In the genomic region with DNA sequence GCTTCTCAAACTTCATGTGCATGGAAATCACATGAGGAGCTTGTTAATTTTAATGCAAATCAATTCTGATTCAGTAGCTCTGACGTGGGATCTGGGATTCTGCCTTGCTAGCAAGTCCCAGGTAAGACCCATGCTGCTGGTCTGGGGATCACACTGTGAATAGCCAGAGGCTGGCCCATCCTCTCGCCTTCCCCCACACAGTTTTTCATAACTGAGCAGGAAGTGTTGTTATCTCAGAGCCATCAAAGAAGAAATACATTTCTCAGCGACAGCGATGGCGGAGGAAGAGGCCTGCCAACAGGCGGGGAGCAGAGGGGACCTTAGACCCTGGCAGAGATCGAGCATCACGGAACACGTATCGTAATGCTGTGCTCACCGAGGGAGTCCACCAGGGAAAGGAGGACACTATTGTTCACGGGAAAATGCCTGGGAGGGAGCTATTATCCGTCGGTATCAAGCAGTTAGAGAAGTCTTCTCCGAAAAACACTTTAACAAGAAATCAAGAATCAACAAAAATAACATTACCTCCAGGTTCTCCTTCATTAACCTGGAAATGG, we compare ENCODE assay signal across 1 cellular context.
A peak's percentile ranks its signal among the peaks of the same experiment; 100 is the strongest.
TF ChIP-seq lines count a peak whose summit lies in the region.

No MANE protein-coding gene starts in this region.

TF ChIP-seq in K562, 482 proteins besides CTCF, POLR2A, EP300 and RAD21 (continued from another document):
- no peak for TF ChIP-seq CREB3L1 (IDR thresholded peaks at IDR 0.05; ENCODE audit: borderline replicate concordance, low read depth)
- TF ChIP-seq SPI1 (IDR thresholded peaks at IDR 0.05; ENCODE audit: borderline replicate concordance, low read depth, low read length): peak; percentile 29; the same call in 1 of the 2 replicates
- TF ChIP-seq, protein P1, sequence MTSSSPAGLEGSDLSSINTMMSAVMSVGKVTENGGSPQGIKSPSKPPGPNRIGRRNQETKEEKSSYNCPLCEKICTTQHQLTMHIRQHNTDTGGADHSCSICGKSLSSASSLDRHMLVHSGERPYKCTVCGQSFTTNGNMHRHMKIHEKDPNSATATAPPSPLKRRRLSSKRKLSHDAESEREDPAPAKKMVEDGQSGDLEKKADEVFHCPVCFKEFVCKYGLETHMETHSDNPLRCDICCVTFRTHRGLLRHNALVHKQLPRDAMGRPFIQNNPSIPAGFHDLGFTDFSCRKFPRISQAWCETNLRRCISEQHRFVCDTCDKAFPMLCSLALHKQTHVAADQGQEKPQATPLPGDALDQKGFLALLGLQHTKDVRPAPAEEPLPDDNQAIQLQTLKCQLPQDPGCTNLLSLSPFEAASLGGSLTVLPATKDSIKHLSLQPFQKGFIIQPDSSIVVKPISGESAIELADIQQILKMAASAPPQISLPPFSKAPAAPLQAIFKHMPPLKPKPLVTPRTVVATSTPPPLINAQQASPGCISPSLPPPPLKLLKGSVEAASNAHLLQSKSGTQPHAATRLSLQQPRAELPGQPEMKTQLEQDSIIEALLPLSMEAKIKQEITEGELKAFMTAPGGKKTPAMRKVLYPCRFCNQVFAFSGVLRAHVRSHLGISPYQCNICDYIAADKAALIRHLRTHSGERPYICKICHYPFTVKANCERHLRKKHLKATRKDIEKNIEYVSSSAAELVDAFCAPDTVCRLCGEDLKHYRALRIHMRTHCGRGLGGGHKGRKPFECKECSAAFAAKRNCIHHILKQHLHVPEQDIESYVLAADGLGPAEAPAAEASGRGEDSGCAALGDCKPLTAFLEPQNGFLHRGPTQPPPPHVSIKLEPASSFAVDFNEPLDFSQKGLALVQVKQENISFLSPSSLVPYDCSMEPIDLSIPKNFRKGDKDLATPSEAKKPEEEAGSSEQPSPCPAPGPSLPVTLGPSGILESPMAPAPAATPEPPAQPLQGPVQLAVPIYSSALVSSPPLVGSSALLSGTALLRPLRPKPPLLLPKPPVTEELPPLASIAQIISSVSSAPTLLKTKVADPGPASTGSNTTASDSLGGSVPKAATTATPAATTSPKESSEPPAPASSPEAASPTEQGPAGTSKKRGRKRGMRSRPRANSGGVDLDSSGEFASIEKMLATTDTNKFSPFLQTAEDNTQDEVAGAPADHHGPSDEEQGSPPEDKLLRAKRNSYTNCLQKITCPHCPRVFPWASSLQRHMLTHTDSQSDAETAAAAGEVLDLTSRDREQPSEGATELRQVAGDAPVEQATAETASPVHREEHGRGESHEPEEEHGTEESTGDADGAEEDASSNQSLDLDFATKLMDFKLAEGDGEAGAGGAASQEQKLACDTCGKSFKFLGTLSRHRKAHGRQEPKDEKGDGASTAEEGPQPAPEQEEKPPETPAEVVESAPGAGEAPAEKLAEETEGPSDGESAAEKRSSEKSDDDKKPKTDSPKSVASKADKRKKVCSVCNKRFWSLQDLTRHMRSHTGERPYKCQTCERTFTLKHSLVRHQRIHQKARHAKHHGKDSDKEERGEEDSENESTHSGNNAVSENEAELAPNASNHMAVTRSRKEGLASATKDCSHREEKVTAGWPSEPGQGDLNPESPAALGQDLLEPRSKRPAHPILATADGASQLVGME (CRISPR knock-in tag; IDR thresholded peaks at IDR 0.05): 0 out of 2 replicates have a peak, but pooled peaks have one; percentile 65
- peak; percentile 27; the same call in 1 of the 2 replicates for TF ChIP-seq CTBP1 (IDR thresholded peaks at IDR 0.05; ENCODE audit: borderline replicate concordance)
- TF ChIP-seq JUND (IDR thresholded peaks at IDR 0.05; ENCODE audit: borderline replicate concordance, low read depth, low read length): 0 out of 2 replicates have a peak, but pooled peaks have one; percentile 13
- no peak; the same call in 2 of the 3 replicates for TF ChIP-seq JUND (tag; IDR thresholded peaks at IDR 0.05; ENCODE audit: borderline replicate concordance, low read depth, low read length)
- TF ChIP-seq SMAD3 (CRISPR knock-in tag; conservative IDR thresholded peaks at IDR 0.05): 0 out of 2 replicates have a peak, but pooled peaks have one; percentile 9
- TF ChIP-seq, protein P2, sequence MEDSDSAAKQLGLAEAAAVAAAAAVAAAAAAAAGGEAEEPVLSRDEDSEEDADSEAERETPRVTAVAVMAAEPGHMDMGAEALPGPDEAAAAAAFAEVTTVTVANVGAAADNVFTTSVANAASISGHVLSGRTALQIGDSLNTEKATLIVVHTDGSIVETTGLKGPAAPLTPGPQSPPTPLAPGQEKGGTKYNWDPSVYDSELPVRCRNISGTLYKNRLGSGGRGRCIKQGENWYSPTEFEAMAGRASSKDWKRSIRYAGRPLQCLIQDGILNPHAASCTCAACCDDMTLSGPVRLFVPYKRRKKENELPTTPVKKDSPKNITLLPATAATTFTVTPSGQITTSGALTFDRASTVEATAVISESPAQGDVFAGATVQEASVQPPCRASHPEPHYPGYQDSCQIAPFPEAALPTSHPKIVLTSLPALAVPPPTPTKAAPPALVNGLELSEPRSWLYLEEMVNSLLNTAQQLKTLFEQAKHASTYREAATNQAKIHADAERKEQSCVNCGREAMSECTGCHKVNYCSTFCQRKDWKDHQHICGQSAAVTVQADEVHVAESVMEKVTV (CRISPR knock-in tag; IDR thresholded peaks at IDR 0.05): peak; percentile 32; the same call in 1 of the 2 replicates
- no peak for TF ChIP-seq BMI1 (IDR thresholded peaks at IDR 0.05; ENCODE audit: low read length)
- TF ChIP-seq TAF7 (tag; IDR thresholded peaks at IDR 0.05): 0 out of 2 replicates have a peak, but pooled peaks have one; percentile 12
- TF ChIP-seq NFYB (IDR thresholded peaks at IDR 0.05; ENCODE audit: extremely low read depth, insufficient read length): no peak
- 0 out of 2 replicates have a peak, but pooled peaks have one; percentile 27 for TF ChIP-seq MEF2D (tag; conservative IDR thresholded peaks at IDR 0.05; ENCODE audit: low read depth)
- TF ChIP-seq ZNF75A (CRISPR knock-in tag; IDR thresholded peaks at IDR 0.05): 0 out of 2 replicates have a peak, but pooled peaks have one; percentile 24
- no peak for TF ChIP-seq ZNF407 (IDR thresholded peaks at IDR 0.05; ENCODE audit: low read depth)
- TF ChIP-seq NFRKB (IDR thresholded peaks at IDR 0.05; ENCODE audit: low read depth): 0 out of 2 replicates have a peak, but pooled peaks have one; percentile 49
- 0 out of 2 replicates have a peak, but pooled peaks have one; percentile 35 for TF ChIP-seq ZKSCAN3 (CRISPR knock-in tag; IDR thresholded peaks at IDR 0.05)
- TF ChIP-seq MEIS2 (IDR thresholded peaks at IDR 0.05; ENCODE audit: partially characterized antibody): peak; percentile 59
- TF ChIP-seq KAT7 (CRISPR knock-in tag; IDR thresholded peaks at IDR 0.05; ENCODE audit: borderline replicate concordance): no peak
- TF ChIP-seq ZNF695 (CRISPR knock-in tag; IDR thresholded peaks at IDR 0.05): peak; percentile 10; the same call in 1 of the 2 replicates
- no peak for TF ChIP-seq ATF1 (CRISPR knock-in tag; IDR thresholded peaks at IDR 0.05)
- peak; percentile 19; the same call in 1 of the 2 replicates for TF ChIP-seq ATF1 (tag; IDR thresholded peaks at IDR 0.05)
- peak; percentile 23; the same call in 1 of the 2 replicates for TF ChIP-seq ELF2 (CRISPR knock-in tag; IDR thresholded peaks at IDR 0.05)
- no peak for TF ChIP-seq NCOA6 (IDR thresholded peaks at IDR 0.05)
- no peak for TF ChIP-seq OTX1 (CRISPR knock-in tag; IDR thresholded peaks at IDR 0.05)
- TF ChIP-seq CBX8 (IDR thresholded peaks at IDR 0.05; ENCODE audit: borderline replicate concordance, extremely low read depth, low read depth, low read length, poor library complexity, severe bottlenecking): no peak
- no peak for TF ChIP-seq SLC30A9 (CRISPR knock-in tag; IDR thresholded peaks at IDR 0.05)
- 0 out of 2 replicates have a peak, but pooled peaks have one; percentile 7 for TF ChIP-seq ZNF239 (CRISPR knock-in tag; IDR thresholded peaks at IDR 0.05)
- 0 out of 4 replicates have a peak, but pooled peaks of 1 of the 2 experiments have one; percentile 31 for TF ChIP-seq TEAD1 (CRISPR knock-in tag; IDR thresholded peaks at IDR 0.05)
- peak; percentile 40; the same call in 1 of the 2 replicates for TF ChIP-seq GABPA (tag; conservative IDR thresholded peaks at IDR 0.05; ENCODE audit: low read depth)
- no peak for TF ChIP-seq RHOXF2B (CRISPR knock-in tag; conservative IDR thresholded peaks at IDR 0.05)
- TF ChIP-seq, protein P3, sequence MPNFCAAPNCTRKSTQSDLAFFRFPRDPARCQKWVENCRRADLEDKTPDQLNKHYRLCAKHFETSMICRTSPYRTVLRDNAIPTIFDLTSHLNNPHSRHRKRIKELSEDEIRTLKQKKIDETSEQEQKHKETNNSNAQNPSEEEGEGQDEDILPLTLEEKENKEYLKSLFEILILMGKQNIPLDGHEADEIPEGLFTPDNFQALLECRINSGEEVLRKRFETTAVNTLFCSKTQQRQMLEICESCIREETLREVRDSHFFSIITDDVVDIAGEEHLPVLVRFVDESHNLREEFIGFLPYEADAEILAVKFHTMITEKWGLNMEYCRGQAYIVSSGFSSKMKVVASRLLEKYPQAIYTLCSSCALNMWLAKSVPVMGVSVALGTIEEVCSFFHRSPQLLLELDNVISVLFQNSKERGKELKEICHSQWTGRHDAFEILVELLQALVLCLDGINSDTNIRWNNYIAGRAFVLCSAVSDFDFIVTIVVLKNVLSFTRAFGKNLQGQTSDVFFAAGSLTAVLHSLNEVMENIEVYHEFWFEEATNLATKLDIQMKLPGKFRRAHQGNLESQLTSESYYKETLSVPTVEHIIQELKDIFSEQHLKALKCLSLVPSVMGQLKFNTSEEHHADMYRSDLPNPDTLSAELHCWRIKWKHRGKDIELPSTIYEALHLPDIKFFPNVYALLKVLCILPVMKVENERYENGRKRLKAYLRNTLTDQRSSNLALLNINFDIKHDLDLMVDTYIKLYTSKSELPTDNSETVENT (CRISPR knock-in tag; IDR thresholded peaks at IDR 0.05): no peak
